Comparison of ENCODE assay signal across 11 cellular contexts in the genomic region with DNA sequence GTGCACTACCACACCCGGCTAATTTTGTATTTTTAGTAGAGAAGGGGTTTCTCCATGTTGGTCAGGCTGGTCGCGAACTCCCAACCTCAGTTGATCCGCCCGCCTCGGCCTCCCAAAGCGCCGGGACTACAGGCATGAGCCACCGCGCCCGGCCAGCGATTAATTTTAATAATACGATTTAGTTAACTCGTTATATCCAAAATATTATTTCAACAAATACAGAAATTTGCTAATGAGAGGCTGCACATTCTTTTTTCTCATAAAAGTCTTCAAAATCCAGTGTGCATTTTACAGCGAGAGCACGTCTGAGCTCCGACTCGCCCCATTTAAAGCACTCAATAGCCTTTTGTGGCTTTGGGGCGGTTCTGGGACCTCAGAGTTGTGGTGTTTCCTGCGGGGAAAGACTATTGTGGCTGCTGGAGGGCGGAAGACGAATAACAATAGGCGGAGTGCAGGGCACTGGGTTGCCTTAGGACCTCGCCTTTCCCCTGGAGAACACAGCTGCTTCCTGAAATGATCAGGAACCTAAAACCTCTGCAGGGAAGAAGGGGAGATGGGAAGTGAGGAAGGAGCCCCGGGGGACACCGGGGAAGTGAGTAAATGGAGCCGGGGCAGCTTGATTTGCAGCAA. TPM values are rescaled to one million over a fixed set of nuclear protein-coding genes. Genes with fewer than 3 reads are reported as not detected.
A peak's percentile ranks its signal among the peaks of the same experiment; 100 is the strongest.
DNase-seq lines count a peak whose midpoint lies in the region; ATAC-seq and TF ChIP-seq lines count a peak whose summit lies in the region.
"Had no signal": no experiment of that assay in that cellular context is flagged by ENCODE, and none has a peak within 500 bp of the region (broad histone marks: within the 10 kb centered on the region; RNA-seq: fewer than 3 reads in every experiment).

No MANE protein-coding gene starts in this region.

- H3K27ac Mint-ChIP-seq in activated naive CD4-positive, alpha-beta T cell treated with anti-CD3 and anti-CD28 coated beads, Interleukin-2, amount 50 U/mL, for 72 hours: no peak overlapping the region
- H3K27ac Mint-ChIP-seq in WTC11: peak overlapping the region; percentile 99

- no peaks in the 10 kb centered on the region; the same call in 1 of the 2 replicates for H3K27me3 Mint-ChIP-seq in WTC11 (ENCODE audit: low read depth)

- TF ChIP-seq CTCF in WTC11 (IDR thresholded peaks at IDR 0.05): no peak

- 34% methylated on average over 27 of the region's 27 CpGs for WGBS in thymus

- H3K27me3 ChIP-seq in thymus (ENCODE audit: control insufficient read depth, insufficient read depth): no peaks in the 10 kb centered on the region
- H3K27me3 ChIP-seq: MG63 had no signal

- ATAC-seq in activated naive CD4-positive, alpha-beta T cell treated with anti-CD3 and anti-CD28 coated beads, Interleukin-2, amount 50 U/mL, for 72 hours: no peak
- ATAC-seq in WTC11: peak; percentile 23
- ATAC-seq in HG03159 (IDR thresholded peaks at IDR 0.05; ENCODE audit: unreplicated experiment): no peak

- H3K4me3 ChIP-seq in thymus (ENCODE audit: low read length): no peak overlapping the region
- H3K4me3 ChIP-seq: MG63 had no signal

- POLR2A ChIA-PET in WTC11 (lab: Charles Lee): interaction anchor here (0.9 to 1.3 kb wide), 8 partner anchors 16 to 92 kb away, joined by 3 to 14 read pairs (median 4); a partner anchor contains a TSS

- peak overlapping the region; percentile 61 for H3K4me3 Mint-ChIP-seq in WTC11

- no peaks in the 10 kb centered on the region for H3K36me3 Mint-ChIP-seq in activated naive CD4-positive, alpha-beta T cell treated with anti-CD3 and anti-CD28 coated beads, Interleukin-2, amount 50 U/mL, for 72 hours
- peaks cover 7% of the 10 kb centered on the region for H3K36me3 Mint-ChIP-seq in WTC11

- no peaks in the 10 kb centered on the region for H3K36me3 ChIP-seq in thymus (ENCODE audit: control insufficient read depth, insufficient read depth)
- H3K36me3 ChIP-seq: MG63 had no signal

- peak; percentile 25 for DNase-seq in activated naive CD4-positive, alpha-beta T cell treated with Interleukin-2 at 50 U/mL for 16 hours
- no peak for DNase-seq in activated naive CD4-positive, alpha-beta T cell treated with anti-CD3 and anti-CD28 coated beads, Interleukin-2, amount 50 U/mL, for 72 hours (ENCODE audit: low spot score in 2 of 2)
- peak; percentile 72 for DNase-seq in WTC11 (ENCODE audit: low spot score)
- peak; percentile 39 for DNase-seq in iPS-NIHi11 (ENCODE audit: low spot score)
- DNase-seq in NCI-H510A treated with DMSO at 0.1 percent for 48 hours (lab: John Stamatoyannopoulos, UW): no peak
- DNase-seq in NCI-H128 (lab: John Stamatoyannopoulos, UW; ENCODE audit: unreplicated experiment): no peak
- DNase-seq: MG63 had no signal

- H3K4me1 ChIP-seq in thymus (ENCODE audit: control insufficient read depth, insufficient read depth, low read length): peaks cover 25% of the 10 kb centered on the region

- H3K9me3 Mint-ChIP-seq in activated naive CD4-positive, alpha-beta T cell treated with anti-CD3 and anti-CD28 coated beads, Interleukin-2, amount 50 U/mL, for 72 hours: no peaks in the 10 kb centered on the region
- no peaks in the 10 kb centered on the region for H3K9me3 Mint-ChIP-seq in WTC11

- H3K4me1 Mint-ChIP-seq in WTC11: peaks cover 56% of the 10 kb centered on the region

- H3K9me3 ChIP-seq in thymus (ENCODE audit: control insufficient read depth): no peaks in the 10 kb centered on the region
- H3K9me3 ChIP-seq: MG63 had no signal

- peak overlapping the region; percentile 58 for H3K27ac ChIP-seq in thymus (ENCODE audit: low read depth)

- CTCF ChIA-PET in WTC11 (lab: Charles Lee): interaction anchor here (0.6 to 8.5 kb wide), 22 partner anchors 10 to 285 kb away, joined by 3 to 68 read pairs (median 8); a partner anchor contains a TSS

TF ChIP-seq in WTC11, 78 proteins besides CTCF, POLR2A, EP300 and RAD21 (continues in another document):
- TF ChIP-seq ZNF138 (CRISPR knock-in tag; conservative IDR thresholded peaks at IDR 0.05): no peak
- no peak for TF ChIP-seq ZNF416 (CRISPR knock-in tag; IDR thresholded peaks at IDR 0.05)
- TF ChIP-seq ZBTB21 (CRISPR knock-in tag; IDR thresholded peaks at IDR 0.05; ENCODE audit: borderline replicate concordance): no peak
- TF ChIP-seq MXD4 (CRISPR knock-in tag; IDR thresholded peaks at IDR 0.05; ENCODE audit: borderline replicate concordance): no peak
- peak; percentile 98 for TF ChIP-seq ETV6 (CRISPR knock-in tag; IDR thresholded peaks at IDR 0.05)
- 0 out of 2 replicates have a peak, but pooled peaks have one; percentile 32 for TF ChIP-seq KAT7 (CRISPR knock-in tag; IDR thresholded peaks at IDR 0.05; ENCODE audit: borderline replicate concordance)
- no peak for TF ChIP-seq ZNF317 (CRISPR knock-in tag; IDR thresholded peaks at IDR 0.05; ENCODE audit: borderline replicate concordance, low read depth)
- no peak for TF ChIP-seq NFE2L1 (CRISPR knock-in tag; IDR thresholded peaks at IDR 0.05)
- TF ChIP-seq, protein P1, sequence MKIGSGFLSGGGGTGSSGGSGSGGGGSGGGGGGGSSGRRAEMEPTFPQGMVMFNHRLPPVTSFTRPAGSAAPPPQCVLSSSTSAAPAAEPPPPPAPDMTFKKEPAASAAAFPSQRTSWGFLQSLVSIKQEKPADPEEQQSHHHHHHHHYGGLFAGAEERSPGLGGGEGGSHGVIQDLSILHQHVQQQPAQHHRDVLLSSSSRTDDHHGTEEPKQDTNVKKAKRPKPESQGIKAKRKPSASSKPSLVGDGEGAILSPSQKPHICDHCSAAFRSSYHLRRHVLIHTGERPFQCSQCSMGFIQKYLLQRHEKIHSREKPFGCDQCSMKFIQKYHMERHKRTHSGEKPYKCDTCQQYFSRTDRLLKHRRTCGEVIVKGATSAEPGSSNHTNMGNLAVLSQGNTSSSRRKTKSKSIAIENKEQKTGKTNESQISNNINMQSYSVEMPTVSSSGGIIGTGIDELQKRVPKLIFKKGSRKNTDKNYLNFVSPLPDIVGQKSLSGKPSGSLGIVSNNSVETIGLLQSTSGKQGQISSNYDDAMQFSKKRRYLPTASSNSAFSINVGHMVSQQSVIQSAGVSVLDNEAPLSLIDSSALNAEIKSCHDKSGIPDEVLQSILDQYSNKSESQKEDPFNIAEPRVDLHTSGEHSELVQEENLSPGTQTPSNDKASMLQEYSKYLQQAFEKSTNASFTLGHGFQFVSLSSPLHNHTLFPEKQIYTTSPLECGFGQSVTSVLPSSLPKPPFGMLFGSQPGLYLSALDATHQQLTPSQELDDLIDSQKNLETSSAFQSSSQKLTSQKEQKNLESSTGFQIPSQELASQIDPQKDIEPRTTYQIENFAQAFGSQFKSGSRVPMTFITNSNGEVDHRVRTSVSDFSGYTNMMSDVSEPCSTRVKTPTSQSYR (CRISPR knock-in tag; IDR thresholded peaks at IDR 0.05): no peak
- no peak for TF ChIP-seq ZNF219 (CRISPR knock-in tag; IDR thresholded peaks at IDR 0.05; ENCODE audit: borderline replicate concordance)
- TF ChIP-seq, protein P2, sequence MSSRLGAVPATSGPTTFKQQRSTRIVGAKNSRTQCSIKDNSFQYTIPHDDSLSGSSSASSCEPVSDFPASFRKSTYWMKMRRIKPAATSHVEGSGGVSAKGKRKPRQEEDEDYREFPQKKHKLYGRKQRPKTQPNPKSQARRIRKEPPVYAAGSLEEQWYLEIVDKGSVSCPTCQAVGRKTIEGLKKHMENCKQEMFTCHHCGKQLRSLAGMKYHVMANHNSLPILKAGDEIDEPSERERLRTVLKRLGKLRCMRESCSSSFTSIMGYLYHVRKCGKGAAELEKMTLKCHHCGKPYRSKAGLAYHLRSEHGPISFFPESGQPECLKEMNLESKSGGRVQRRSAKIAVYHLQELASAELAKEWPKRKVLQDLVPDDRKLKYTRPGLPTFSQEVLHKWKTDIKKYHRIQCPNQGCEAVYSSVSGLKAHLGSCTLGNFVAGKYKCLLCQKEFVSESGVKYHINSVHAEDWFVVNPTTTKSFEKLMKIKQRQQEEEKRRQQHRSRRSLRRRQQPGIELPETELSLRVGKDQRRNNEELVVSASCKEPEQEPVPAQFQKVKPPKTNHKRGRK (CRISPR knock-in tag; IDR thresholded peaks at IDR 0.05; ENCODE audit: borderline replicate concordance): no peak
- no peak for TF ChIP-seq TEAD1 (CRISPR knock-in tag; IDR thresholded peaks at IDR 0.05)
- TF ChIP-seq NFATC4 (CRISPR knock-in tag; IDR thresholded peaks at IDR 0.05): no peak
- TF ChIP-seq, protein P3, sequence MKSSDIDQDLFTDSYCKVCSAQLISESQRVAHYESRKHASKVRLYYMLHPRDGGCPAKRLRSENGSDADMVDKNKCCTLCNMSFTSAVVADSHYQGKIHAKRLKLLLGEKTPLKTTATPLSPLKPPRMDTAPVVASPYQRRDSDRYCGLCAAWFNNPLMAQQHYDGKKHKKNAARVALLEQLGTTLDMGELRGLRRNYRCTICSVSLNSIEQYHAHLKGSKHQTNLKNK (CRISPR knock-in tag; IDR thresholded peaks at IDR 0.05): no peak
- TF ChIP-seq ZNF396 (CRISPR knock-in tag; IDR thresholded peaks at IDR 0.05; ENCODE audit: borderline replicate concordance): no peak

RNA-seq across cellular contexts. Expression of a gene that starts 2.9 kb away (rescaled TPM):
- under 1 TPM; 0.14 to 0.68 TPM for total RNA-seq in activated naive CD4-positive, alpha-beta T cell treated with anti-CD3 and anti-CD28 coated beads, Interleukin-2, amount 50 U/mL, for 72 hours
- total RNA-seq in WTC11 (2021): 263 to 286 TPM (median 271 TPM) in 3 replicates
- polyA plus RNA-seq in thymus: 0.11 TPM
- total RNA-seq: posterior vena cava had no signal
- polyA plus RNA-seq: BJ had no signal

RNA-seq across cellular contexts. Expression of a gene that starts 10.4 kb away (rescaled TPM):
- under 1 TPM in 1 of 2 donors, not detected in 1; 0.18 TPM for total RNA-seq in activated naive CD4-positive, alpha-beta T cell treated with anti-CD3 and anti-CD28 coated beads, Interleukin-2, amount 50 U/mL, for 72 hours
- total RNA-seq in WTC11 (2021): 17.7 to 22.7 TPM (median 21.3 TPM) in 3 replicates
- polyA plus RNA-seq in thymus: 9.3 TPM

RNA-seq across cellular contexts. Expression of a gene that starts 32.9 kb away (rescaled TPM):
- total RNA-seq in activated naive CD4-positive, alpha-beta T cell treated with anti-CD3 and anti-CD28 coated beads, Interleukin-2, amount 50 U/mL, for 72 hours: 1 to 10 TPM; 6.1 to 8.2 TPM
- 8.9 to 11.6 TPM (median 10.3 TPM) in 3 replicates for total RNA-seq in WTC11 (2021)
- polyA plus RNA-seq in thymus: 5.2 TPM

RNA-seq across cellular contexts. Expression of a gene that starts 36.5 kb away (rescaled TPM):
- 1,000 to 10,000 TPM; 2,042 to 3,291 TPM for total RNA-seq in activated naive CD4-positive, alpha-beta T cell treated with anti-CD3 and anti-CD28 coated beads, Interleukin-2, amount 50 U/mL, for 72 hours
- total RNA-seq in WTC11 (2021): 3.5 to 4.7 TPM (median 3.6 TPM) in 3 replicates
- 343 TPM for polyA plus RNA-seq in thymus

RNA-seq across cellular contexts. Expression of a gene that starts 55.6 kb away (rescaled TPM):
- total RNA-seq in activated naive CD4-positive, alpha-beta T cell treated with anti-CD3 and anti-CD28 coated beads, Interleukin-2, amount 50 U/mL, for 72 hours: 1 to 10 TPM; 1.8 to 2.0 TPM
- 41.2 to 49.0 TPM (median 43.3 TPM) in 3 replicates for total RNA-seq in WTC11 (2021)
- 2.9 TPM for polyA plus RNA-seq in thymus

Comparison
In these comparisons a context has a peak if more than half of its experiments do, and no peak if none do; other contexts are left out.
1. DNase-seq: peak in activated naive CD4-positive, alpha-beta T cell treated with Interleukin-2 at 50 U/mL for 16 hours (single experiment), WTC11 (single experiment) and iPS-NIHi11 (single experiment); none in activated naive CD4-positive, alpha-beta T cell treated with anti-CD3 and anti-CD28 coated beads, Interleukin-2, amount 50 U/mL, for 72 hours (0 of 2), NCI-H510A treated with DMSO at 0.1 percent for 48 hours (single experiment) and NCI-H128 (single experiment).
2. RNA of a gene that starts 2.9 kb away (total RNA-seq): 263 to 286 TPM in WTC11; 0.14 to 0.68 TPM in activated naive CD4-positive, alpha-beta T cell treated with anti-CD3 and anti-CD28 coated beads, Interleukin-2, amount 50 U/mL, for 72 hours; every median in the first group is over 100 times any median in the second.
3. RNA of a gene that starts 10.4 kb away (total RNA-seq): 17.7 to 22.7 TPM in WTC11; 0.18 TPM in activated naive CD4-positive, alpha-beta T cell treated with anti-CD3 and anti-CD28 coated beads, Interleukin-2, amount 50 U/mL, for 72 hours; every median in the first group is over 10 times any median in the second.